25 cellular contexts compared by ENCODE assay signal in the genomic region with DNA sequence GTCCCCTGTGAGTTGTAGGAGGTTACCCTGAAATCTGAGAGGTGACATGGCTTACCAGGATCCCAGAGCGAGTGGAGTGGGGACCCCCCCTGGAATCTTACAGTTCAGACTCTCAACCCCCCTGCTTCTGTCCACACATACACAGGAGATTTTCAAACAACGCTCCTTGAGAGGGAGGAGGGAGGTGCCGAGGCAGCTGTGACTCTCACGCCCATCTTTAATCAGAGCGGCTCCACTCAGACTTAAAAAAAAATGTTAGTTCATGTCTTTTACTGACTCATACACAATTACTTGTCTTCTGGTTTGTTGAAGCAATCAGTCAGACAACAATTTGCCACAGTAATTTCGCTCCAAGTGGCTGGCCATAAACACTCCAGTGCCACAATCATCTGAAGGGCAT. TPM values are rescaled to one million over a fixed set of nuclear protein-coding genes. Genes with fewer than 3 reads are reported as not detected.
DNase-seq lines count a peak whose midpoint lies in the region; ATAC-seq and TF ChIP-seq lines count a peak whose summit lies in the region.
"Had no signal": no experiment of that assay in that cellular context is flagged by ENCODE, and none has a peak within 500 bp of the region (broad histone marks: within the 10 kb centered on the region; RNA-seq: fewer than 3 reads in every experiment).

No MANE protein-coding gene starts in this region.

- H3K27ac ChIP-seq in esophagus muscularis mucosa (replicated peaks in 1 of 4), result no peak overlapping the region
- H3K27ac ChIP-seq: left ventricle myocardium inferior, parathyroid adenoma, SJSA1, upper lobe of right lung had no signal

- peak; percentile 65 for DNase-seq in AG10803 (ENCODE audit: low read depth)
- peak; percentile 22 for DNase-seq in M059J (ENCODE audit: low read depth)
- peak; percentile 57 for DNase-seq in fibroblast of mammary gland (ENCODE audit: low read depth)
- no peak for DNase-seq in progenitor cell of endocrine pancreas (ENCODE audit: low spot score, unreplicated experiment)
- DNase-seq in SW480 (ENCODE audit: low spot score), result no peak
- DNase-seq in esophagus muscularis mucosa (ENCODE audit: extremely low spot score), result no peak
- DNase-seq in glutamatergic neuron, result no peak
- DNase-seq: ACHN; activated CD4-positive, alpha-beta T cell treated with anti-CD3 and anti-CD28 coated beads for 36 hours; anterior cingulate cortex; Caco-2; endodermal cell; left ventricle myocardium inferior; naive B cell; NCI-H1092 treated with DMSO at 0.1 percent for 48 hours; NCI-H526 treated with DMSO at 0.1 percent for 48 hours; PC-3; stimulated activated naive B cell treated with anti-CD40 and anti-IgM and Interleukin-4, amounts not matched to agents 10 μg/mL and 1 μg/mL and 100 μg/mL, for 72 hours; upper lobe of right lung had no signal

- H3K4me3 Mint-ChIP-seq in progenitor cell of endocrine pancreas (ENCODE audit: low read depth) (no peak overlapping the region), glutamatergic neuron (ENCODE audit: unreplicated experiment) (no peak overlapping the region)
- H3K4me3 Mint-ChIP-seq: activated CD4-positive, alpha-beta T cell treated with anti-CD3 and anti-CD28 coated beads for 36 hours; endodermal cell; IgD-negative memory B cell; naive B cell; stimulated activated naive B cell treated with anti-CD40 and anti-IgM and Interleukin-4, amounts not matched to agents 10 μg/mL and 1 μg/mL and 100 μg/mL, for 72 hours had no signal

- no peak for ATAC-seq in GM21360 (IDR thresholded peaks at IDR 0.05; ENCODE audit: unreplicated experiment)
- ATAC-seq: PC-3; stimulated activated naive B cell treated with anti-CD40 and anti-IgM and Interleukin-4, amounts not matched to agents 10 μg/mL and 1 μg/mL and 100 μg/mL, for 72 hours; upper lobe of right lung had no signal

- peaks cover 15% of the 10 kb centered on the region for H3K4me1 Mint-ChIP-seq in progenitor cell of endocrine pancreas (ENCODE audit: low read depth)
- H3K4me1 Mint-ChIP-seq in glutamatergic neuron (ENCODE audit: low read depth, unreplicated experiment), result peaks cover 6% of the 10 kb centered on the region
- H3K4me1 Mint-ChIP-seq: IgD-negative memory B cell, naive B cell had no signal

- H3K36me3 ChIP-seq in esophagus muscularis mucosa, result no peaks in the 10 kb centered on the region
- H3K36me3 ChIP-seq: left ventricle myocardium inferior, SJSA1, upper lobe of right lung had no signal

- no peaks in the 10 kb centered on the region for H3K9me3 ChIP-seq in esophagus muscularis mucosa
- H3K9me3 ChIP-seq: Caco-2, left ventricle myocardium inferior, SJSA1, upper lobe of right lung had no signal

- H3K27me3 ChIP-seq in esophagus muscularis mucosa, result no peaks in the 10 kb centered on the region
- H3K27me3 ChIP-seq: SJSA1, upper lobe of right lung had no signal

- WGBS in esophagus muscularis mucosa, result 60% methylated on average over 5 of the region's 6 CpGs

- intact Hi-C loops in esophagus muscularis mucosa (cut with DNase I), result no loop called here

- no peak for TF ChIP-seq POLR2A in esophagus muscularis mucosa (IDR thresholded peaks at IDR 0.05; ENCODE audit: low read depth)

- TF ChIP-seq CTCF in AG10803 (conservative IDR thresholded peaks at IDR 0.05; ENCODE audit: low read length), result no peak
- no peak for TF ChIP-seq CTCF in fibroblast of mammary gland (conservative IDR thresholded peaks at IDR 0.05; ENCODE audit: control insufficient read depth, insufficient read depth, low read depth, low read length)
- no peak for TF ChIP-seq CTCF in progenitor cell of endocrine pancreas (IDR thresholded peaks at IDR 0.05; ENCODE audit: unreplicated experiment)
- no peak for TF ChIP-seq CTCF in esophagus muscularis mucosa (IDR thresholded peaks at IDR 0.05)
- no peak for TF ChIP-seq CTCF in glutamatergic neuron (IDR thresholded peaks at IDR 0.05; ENCODE audit: partially characterized antibody, unreplicated experiment)

- H3K4me3 ChIP-seq in AG10803 (ENCODE audit: low read length) (no peak overlapping the region), fibroblast of mammary gland (ENCODE audit: control insufficient read depth, low read depth, low read length) (no peak overlapping the region), esophagus muscularis mucosa (no peak overlapping the region)
- H3K4me3 ChIP-seq: left ventricle myocardium inferior, SJSA1, upper lobe of right lung had no signal

- H3K27ac Mint-ChIP-seq in progenitor cell of endocrine pancreas (peak overlapping the region; percentile 58), glutamatergic neuron (ENCODE audit: unreplicated experiment) (no peak overlapping the region)
- H3K27ac Mint-ChIP-seq: activated CD4-positive, alpha-beta T cell treated with anti-CD3 and anti-CD28 coated beads for 36 hours; endodermal cell; IgD-negative memory B cell; stimulated activated naive B cell treated with anti-CD40 and anti-IgM and Interleukin-4, amounts not matched to agents 10 μg/mL and 1 μg/mL and 100 μg/mL, for 72 hours had no signal

- TF ChIP-seq EP300 in esophagus muscularis mucosa (IDR thresholded peaks at IDR 0.05), result no peak

- H3K36me3 Mint-ChIP-seq in progenitor cell of endocrine pancreas (ENCODE audit: insufficient read depth) (peaks cover 2% of the 10 kb centered on the region), glutamatergic neuron (ENCODE audit: unreplicated experiment) (peaks cover 4% of the 10 kb centered on the region)
- H3K36me3 Mint-ChIP-seq: IgD-negative memory B cell, naive B cell had no signal

- peaks cover 0 to 13% (median 10%) of the 10 kb centered on the region in 4 donors for H3K4me1 ChIP-seq in esophagus muscularis mucosa
- H3K4me1 ChIP-seq: Caco-2, left ventricle myocardium inferior, parathyroid adenoma, SJSA1, upper lobe of right lung had no signal

- H3K27me3 Mint-ChIP-seq in progenitor cell of endocrine pancreas (peaks cover 70% of the 10 kb centered on the region), glutamatergic neuron (ENCODE audit: unreplicated experiment) (peaks cover 3% of the 10 kb centered on the region)

- no peaks in the 10 kb centered on the region for H3K9me3 Mint-ChIP-seq in progenitor cell of endocrine pancreas (ENCODE audit: low read depth)
- peaks cover 3% of the 10 kb centered on the region for H3K9me3 Mint-ChIP-seq in glutamatergic neuron (ENCODE audit: unreplicated experiment)
- H3K9me3 Mint-ChIP-seq: endodermal cell; IgD-negative memory B cell; naive B cell; stimulated activated naive B cell treated with anti-CD40 and anti-IgM and Interleukin-4, amounts not matched to agents 10 μg/mL and 1 μg/mL and 100 μg/mL, for 72 hours had no signal

RNA-seq across cellular contexts. Expression of a gene that starts 15.4 kb away (rescaled TPM):
- 0.32 TPM in 1 of 2 replicates, not detected in the other for total RNA-seq in M059J (2014; rRNA removed; shearing (Covaris generic))
- total RNA-seq in progenitor cell of endocrine pancreas (3.3 and 4.4 TPM in 2 replicates), esophagus muscularis mucosa (10 to 100 TPM in 2 of 4 donors, 1 to 10 TPM in 2; 7.5 to 15.4 (median 11.1) TPM), glutamatergic neuron (ENCODE audit: unreplicated experiment) (1.6 TPM)
- total RNA-seq: Caco-2 had no signal

RNA-seq across cellular contexts. Expression of a gene that starts 47.8 kb away (rescaled TPM):
- 3.5 and 9.5 TPM in 2 replicates for total RNA-seq in M059J (2014; rRNA removed; shearing (Covaris generic))
- total RNA-seq in progenitor cell of endocrine pancreas, result 8.4 and 9.2 TPM in 2 replicates
- 10 to 100 TPM in 1 of 4 donors, 1 to 10 TPM in 3; 5.8 to 12.2 (median 8.5) TPM for total RNA-seq in esophagus muscularis mucosa
- 7.9 TPM for total RNA-seq in glutamatergic neuron (ENCODE audit: unreplicated experiment)

RNA-seq across cellular contexts. Expression of a gene that starts 47.9 kb away (rescaled TPM):
- 19.9 and 29.5 TPM in 2 replicates for total RNA-seq in M059J (2014; rRNA removed; shearing (Covaris generic))
- total RNA-seq in progenitor cell of endocrine pancreas (29.0 and 30.0 TPM in 2 replicates), esophagus muscularis mucosa (10 to 100 TPM; 16.7 to 23.1 (median 18.6) TPM), glutamatergic neuron (ENCODE audit: unreplicated experiment) (20.6 TPM)

RNA-seq across cellular contexts. Expression of a gene that starts 58.7 kb away (rescaled TPM):
- total RNA-seq in M059J (2014; rRNA removed; shearing (Covaris generic)), result not detected in 2 replicates
- total RNA-seq in progenitor cell of endocrine pancreas (not detected in 2 replicates), esophagus muscularis mucosa (not detected), glutamatergic neuron (ENCODE audit: unreplicated experiment) (not detected)
- total RNA-seq: activated CD4-positive, alpha-beta T cell treated with anti-CD3 and anti-CD28 coated beads for 36 hours; Caco-2; chondrocyte; endodermal cell; frontal cortex; left ventricle myocardium inferior; PC-3; SJSA1; upper lobe of right lung had no signal

Comparison
In these comparisons a context has a peak if more than half of its experiments do, and no peak if none do; other contexts are left out.
1. DNase-seq: peak in AG10803 (single experiment), M059J (single experiment) and fibroblast of mammary gland (single experiment); none in progenitor cell of endocrine pancreas (single experiment), SW480 (single experiment), esophagus muscularis mucosa (single experiment) and glutamatergic neuron (single experiment).